In the genomic region with DNA sequence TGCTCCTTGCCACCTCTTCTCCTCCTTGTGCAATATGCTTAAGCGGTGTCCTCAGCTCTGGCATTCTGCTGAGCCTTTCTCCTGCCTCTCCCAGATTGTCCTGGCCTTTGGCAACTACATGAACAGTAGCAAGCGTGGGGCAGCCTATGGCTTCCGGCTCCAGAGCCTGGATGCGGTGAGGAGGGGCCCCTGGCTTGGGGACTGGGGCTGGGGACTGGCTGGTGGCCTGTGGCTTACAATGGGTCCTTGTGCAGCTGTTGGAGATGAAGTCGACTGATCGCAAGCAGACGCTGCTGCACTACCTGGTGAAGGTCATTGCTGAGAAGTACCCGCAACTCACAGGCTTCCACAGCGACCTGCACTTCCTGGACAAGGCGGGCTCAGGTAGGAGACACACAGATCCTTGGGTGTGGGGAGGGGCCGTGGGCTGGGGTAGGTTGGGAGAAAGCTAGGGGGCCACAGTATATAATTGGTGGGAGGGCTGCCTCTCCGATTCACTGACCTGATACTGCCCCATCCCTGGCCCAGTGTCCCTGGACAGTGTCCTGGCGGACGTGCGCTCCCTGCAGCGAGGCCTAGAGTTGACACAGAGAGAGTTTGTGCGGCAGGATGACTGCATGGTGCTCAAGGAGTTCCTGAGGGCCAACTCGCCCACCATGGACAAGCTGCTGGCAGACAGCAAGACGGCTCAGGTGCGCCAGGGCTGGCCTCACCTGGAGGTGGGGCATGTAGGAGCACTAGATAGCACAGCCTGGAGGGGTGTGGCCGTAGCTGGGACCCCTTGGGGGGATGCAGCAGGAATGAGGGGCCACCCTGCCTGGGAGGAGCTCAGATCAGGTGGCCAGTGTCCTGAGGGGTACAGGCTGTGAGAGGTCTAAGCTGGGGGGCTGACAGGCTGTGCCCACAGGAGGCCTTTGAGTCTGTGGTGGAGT, we compare ENCODE assay signal across 1 cellular context.
TF ChIP-seq lines count a peak whose summit lies in the region.

No MANE protein-coding gene starts in this region.

TF ChIP-seq in HepG2, 621 proteins besides CTCF, POLR2A, EP300 and RAD21 (continued from another document and continues in another):
- TF ChIP-seq, protein P1, sequence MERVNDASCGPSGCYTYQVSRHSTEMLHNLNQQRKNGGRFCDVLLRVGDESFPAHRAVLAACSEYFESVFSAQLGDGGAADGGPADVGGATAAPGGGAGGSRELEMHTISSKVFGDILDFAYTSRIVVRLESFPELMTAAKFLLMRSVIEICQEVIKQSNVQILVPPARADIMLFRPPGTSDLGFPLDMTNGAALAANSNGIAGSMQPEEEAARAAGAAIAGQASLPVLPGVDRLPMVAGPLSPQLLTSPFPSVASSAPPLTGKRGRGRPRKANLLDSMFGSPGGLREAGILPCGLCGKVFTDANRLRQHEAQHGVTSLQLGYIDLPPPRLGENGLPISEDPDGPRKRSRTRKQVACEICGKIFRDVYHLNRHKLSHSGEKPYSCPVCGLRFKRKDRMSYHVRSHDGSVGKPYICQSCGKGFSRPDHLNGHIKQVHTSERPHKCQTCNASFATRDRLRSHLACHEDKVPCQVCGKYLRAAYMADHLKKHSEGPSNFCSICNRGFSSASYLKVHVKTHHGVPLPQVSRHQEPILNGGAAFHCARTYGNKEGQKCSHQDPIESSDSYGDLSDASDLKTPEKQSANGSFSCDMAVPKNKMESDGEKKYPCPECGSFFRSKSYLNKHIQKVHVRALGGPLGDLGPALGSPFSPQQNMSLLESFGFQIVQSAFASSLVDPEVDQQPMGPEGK (CRISPR knock-in tag; IDR thresholded peaks at IDR 0.05) = peak; percentile 34; the same call in 1 of the 2 replicates
- TF ChIP-seq ATAD3A (CRISPR knock-in tag; IDR thresholded peaks at IDR 0.05) (no peak), TAF1 (CRISPR knock-in tag; IDR thresholded peaks at IDR 0.05) (0 out of 2 replicates have a peak, but pooled peaks have one; percentile 12), ZBTB7B (CRISPR knock-in tag; IDR thresholded peaks at IDR 0.05) (no peak), ASH2L (IDR thresholded peaks at IDR 0.05; ENCODE audit: insufficient read length, low read depth, low read length) (peak; percentile 43), CBX5 (CRISPR knock-in tag; IDR thresholded peaks at IDR 0.05; ENCODE audit: borderline replicate concordance) (0 out of 2 replicates have a peak, but pooled peaks have one; percentile 1), FOXA1 (IDR thresholded peaks at IDR 0.05) (no peak), FOXA1 (CRISPR knock-in tag; IDR thresholded peaks at IDR 0.05) (no peak), MAX (IDR thresholded peaks at IDR 0.05) (0 out of 2 replicates have a peak, but pooled peaks have one; percentile 26), GABPA (IDR thresholded peaks at IDR 0.05; ENCODE audit: low read depth, low read length) (no peak), GABPA (CRISPR knock-in tag; IDR thresholded peaks at IDR 0.05; ENCODE audit: low read depth) (0 out of 2 replicates have a peak, but pooled peaks have one; percentile 14), ZNF280D (CRISPR knock-in tag; IDR thresholded peaks at IDR 0.05) (no peak), PRDM10 (CRISPR knock-in tag; IDR thresholded peaks at IDR 0.05; ENCODE audit: low read depth) (0 out of 2 replicates have a peak, but pooled peaks have one; percentile 34), RFX3 (CRISPR knock-in tag; IDR thresholded peaks at IDR 0.05) (no peak), ZNF34 (CRISPR knock-in tag; IDR thresholded peaks at IDR 0.05; ENCODE audit: borderline replicate concordance) (no peak), ZFX (CRISPR knock-in tag; IDR thresholded peaks at IDR 0.05; ENCODE audit: low read depth) (peak; percentile 53; the same call in 1 of the 2 replicates), ZNF709 (CRISPR knock-in tag; IDR thresholded peaks at IDR 0.05) (no peak), ZNF724P (CRISPR knock-in tag; IDR thresholded peaks at IDR 0.05; ENCODE audit: borderline replicate concordance) (0 out of 2 replicates have a peak, but pooled peaks have one; percentile 25), NKX3-1 (CRISPR knock-in tag; IDR thresholded peaks at IDR 0.05) (no peak), ZNF263 (CRISPR knock-in tag; IDR thresholded peaks at IDR 0.05) (peak; percentile 30; the same call in 1 of the 2 replicates), CHD2 (IDR thresholded peaks at IDR 0.05; ENCODE audit: low read depth, low read length) (no peak), MYC (CRISPR knock-in tag; IDR thresholded peaks at IDR 0.05; ENCODE audit: borderline replicate concordance) (peak; percentile 49; the same call in 1 of the 2 replicates), PCBP1 (IDR thresholded peaks at IDR 0.05; ENCODE audit: borderline replicate concordance, low read depth, low read length) (0 out of 2 replicates have a peak, but pooled peaks have one; percentile 20), PAF1 (CRISPR knock-in tag; IDR thresholded peaks at IDR 0.05) (no peak), ZBTB42 (CRISPR knock-in tag; IDR thresholded peaks at IDR 0.05) (no peak), TRIM24 (CRISPR knock-in tag; IDR thresholded peaks at IDR 0.05) (no peak), FOSL1 (CRISPR knock-in tag; IDR thresholded peaks at IDR 0.05; ENCODE audit: borderline replicate concordance) (no peak), FOXP1 (IDR thresholded peaks at IDR 0.05) (no peak), FOXP1 (CRISPR knock-in tag; IDR thresholded peaks at IDR 0.05) (no peak), ZSCAN9 (CRISPR knock-in tag; IDR thresholded peaks at IDR 0.05; ENCODE audit: borderline replicate concordance) (no peak), MTF1 (CRISPR knock-in tag; IDR thresholded peaks at IDR 0.05) (no peak), ZNF841 (CRISPR knock-in tag; IDR thresholded peaks at IDR 0.05; ENCODE audit: borderline replicate concordance) (peak; percentile 97; the same call in 1 of the 2 replicates), MAZ (IDR thresholded peaks at IDR 0.05; ENCODE audit: borderline replicate concordance, low read depth, low read length) (peak; percentile 54; the same call in 1 of the 2 replicates), MAZ (CRISPR knock-in tag; IDR thresholded peaks at IDR 0.05; ENCODE audit: low read depth) (no peak), ZNF598 (CRISPR knock-in tag; IDR thresholded peaks at IDR 0.05; ENCODE audit: borderline replicate concordance) (peak; percentile 26; the same call in 1 of the 2 replicates), KDM5B (CRISPR knock-in tag; IDR thresholded peaks at IDR 0.05; ENCODE audit: borderline replicate concordance) (peak; percentile 29; the same call in 1 of the 2 replicates), HDAC1 (CRISPR knock-in tag; IDR thresholded peaks at IDR 0.05) (peak; percentile 39; the same call in 1 of the 2 replicates), NFRKB (IDR thresholded peaks at IDR 0.05) (no peak), SALL1 (CRISPR knock-in tag; IDR thresholded peaks at IDR 0.05) (no peak), ELF1 (CRISPR knock-in tag; IDR thresholded peaks at IDR 0.05) (peak; percentile 54; the same call in 1 of the 2 replicates), ZNF232 (CRISPR knock-in tag; IDR thresholded peaks at IDR 0.05; ENCODE audit: borderline replicate concordance) (0 out of 2 replicates have a peak, but pooled peaks have one; percentile 20), TFAP4 (IDR thresholded peaks at IDR 0.05; ENCODE audit: borderline replicate concordance, low read depth) (peak; percentile 43; the same call in 1 of the 2 replicates), BATF2 (CRISPR knock-in tag; IDR thresholded peaks at IDR 0.05) (no peak), XRCC5 (optimal IDR thresholded peaks at IDR 0.05; ENCODE audit: low read length) (peak; percentile 16), ZNF503 (CRISPR knock-in tag; IDR thresholded peaks at IDR 0.05) (no peak), GATAD2A (CRISPR knock-in tag; IDR thresholded peaks at IDR 0.05) (peak; percentile 46), ZBTB2 (CRISPR knock-in tag; IDR thresholded peaks at IDR 0.05; ENCODE audit: low read depth) (peak; percentile 21; the same call in 1 of the 2 replicates), AHR (CRISPR knock-in tag; IDR thresholded peaks at IDR 0.05) (peak; percentile 23; the same call in 1 of the 2 replicates)
